ENCODE assay signal across 8 cellular contexts in genomic region chr3:72446406-72447058, GRCh38. TPM values are rescaled to one million over a fixed set of nuclear protein-coding genes. Genes with fewer than 3 reads are reported as not detected.
A peak's percentile ranks its signal among the peaks of the same experiment; 100 is the strongest.
DNase-seq lines count a peak whose midpoint lies in the region; ATAC-seq and TF ChIP-seq lines count a peak whose summit lies in the region.

RYBP (minus strand) TSS chr3:72446621.

- POLR2A ChIA-PET in GM10248 (lab: Yijun Ruan, JAX), result interaction anchor here (0.6 to 1.2 kb wide), 2 partner anchors 91 to 92 kb away, joined by 3 read pairs; no protein-coding TSS in a partner anchor
- POLR2A ChIA-PET in activated CD8-positive, alpha-beta memory T cell treated with anti-CD3 and anti-CD28 coated beads for 36 hours (lab: Charles Lee), result interaction anchor here (1.1 kb wide), 1 partner anchor 36 kb away, joined by 6 read pairs; no protein-coding TSS in a partner anchor

- in situ Hi-C loops in GM13976 (cut with MboI; ENCODE audit: low sequenced_read_pairs, unreplicated experiment), result no loop called here

- ATAC-seq in GM21786 (IDR thresholded peaks at IDR 0.05; ENCODE audit: unreplicated experiment), result peak; percentile 31

- no peak for DNase-seq in GM10248 (ENCODE audit: extremely low spot score)
- peak; percentile 18 for DNase-seq in LNCaP clone FGC (ENCODE audit: low read depth)
- peak; percentile 28 for DNase-seq in fibroblast of mammary gland (ENCODE audit: low read depth)
- no peak for DNase-seq in NK-92 treated with Interleukin-12 subunit alpha and Interleukin-12 subunit beta, amount 100 ng/mL, for 24 hours (lab: John Stamatoyannopoulos, UW)
- DNase-seq in GM13976 (ENCODE audit: low spot score), result no peak

- H3K27me3 ChIP-seq in neural cell (ENCODE audit: insufficient read depth, low read depth, low read length), result no peaks in the 10 kb centered on the region

- TF ChIP-seq RAD21 in neural cell (conservative IDR thresholded peaks at IDR 0.05), result peak; percentile 62

- no peak for TF ChIP-seq EP300 in neural cell (conservative IDR thresholded peaks at IDR 0.05; ENCODE audit: poor library complexity, severe bottlenecking)

- CTCF ChIA-PET in GM10248 (lab: Yijun Ruan, JAX), result interaction anchor here (0.9 to 1.6 kb wide), 4 partner anchors 10 to 219 kb away, joined by 3 to 7 read pairs (median 4); no protein-coding TSS in a partner anchor
- CTCF ChIA-PET in activated CD8-positive, alpha-beta memory T cell treated with anti-CD3 and anti-CD28 coated beads for 36 hours (lab: Charles Lee), result interaction anchor here (1.1 kb wide), 1 partner anchor 376 kb away, joined by 3 read pairs; no protein-coding TSS in a partner anchor

- H2AFZ ChIP-seq in neural cell (ENCODE audit: low read depth, low read length), result peak within 1 kb of the TSS; percentile 30

- no peaks in the 10 kb centered on the region for H3F3A ChIP-seq in neural cell (ENCODE audit: insufficient read depth, low read length, poor library complexity, severe bottlenecking)

- H3K9ac ChIP-seq in neural cell (ENCODE audit: low read length), result peak within 1 kb of the TSS; percentile 86

- peaks cover 52% of the 10 kb centered on the region for H3K79me2 ChIP-seq in neural cell (replicated peaks; ENCODE audit: insufficient read depth, low read length)

- peak within 1 kb of the TSS; percentile 82 for H3K27ac ChIP-seq in neural cell (ENCODE audit: low read length)

- H3K4me2 ChIP-seq in neural cell (ENCODE audit: low read length), result peak within 1 kb of the TSS; percentile 37

- no peaks in the 10 kb centered on the region for H3K9me3 ChIP-seq in neural cell (ENCODE audit: low read length)

- no peaks in the 10 kb centered on the region for H3K36me3 ChIP-seq in neural cell (ENCODE audit: insufficient read depth, low read length)

- H3K4me3 ChIP-seq in LNCaP clone FGC (ENCODE audit: low read depth, low read length), result peak within 1 kb of the TSS; percentile 80
- H3K4me3 ChIP-seq in fibroblast of mammary gland (ENCODE audit: control insufficient read depth, low read depth, low read length), result peak within 1 kb of the TSS; percentile 95
- peak within 1 kb of the TSS; percentile 80 for H3K4me3 ChIP-seq in neural cell (ENCODE audit: low read length)

- H3K9me2 ChIP-seq in neural cell (ENCODE audit: insufficient read depth, low read length), result no peaks in the 10 kb centered on the region

- peaks cover 31% of the 10 kb centered on the region for H4K20me1 ChIP-seq in neural cell (ENCODE audit: insufficient read depth)

- TF ChIP-seq CTCF in GM10248 (IDR thresholded peaks at IDR 0.05; ENCODE audit: control extremely low read depth, extremely low read depth, low read depth, missing control alignments) (peak; percentile 28), LNCaP clone FGC (IDR thresholded peaks at IDR 0.05; ENCODE audit: control insufficient read depth, extremely low read depth, insufficient read depth) (no peak; the same call in 1 of the 2 replicates), fibroblast of mammary gland (conservative IDR thresholded peaks at IDR 0.05; ENCODE audit: control insufficient read depth, insufficient read depth, low read depth, low read length) (no peak), neural cell (IDR thresholded peaks at IDR 0.05; ENCODE audit: poor library complexity, severe bottlenecking) (peak; percentile 24), GM13976 (IDR thresholded peaks at IDR 0.05; ENCODE audit: borderline replicate concordance, control extremely low read depth, extremely low read depth, insufficient read depth, missing control alignments) (no peak)

TF ChIP-seq in neural cell, 6 proteins besides CTCF, POLR2A, EP300 and RAD21:
- TF ChIP-seq MXI1 (conservative IDR thresholded peaks at IDR 0.05; ENCODE audit: poor library complexity, severe bottlenecking) (peak; percentile 30), EZH2 (IDR thresholded peaks at IDR 0.05; ENCODE audit: borderline replicate concordance, insufficient read depth, low read length, poor library complexity, severe bottlenecking) (no peak), TAF1 (IDR thresholded peaks at IDR 0.05; ENCODE audit: low read depth) (peak; percentile 38), POLR2AphosphoS5 (IDR thresholded peaks at IDR 0.05) (peak; percentile 29), SMC3 (conservative IDR thresholded peaks at IDR 0.05; ENCODE audit: poor library complexity) (peak; percentile 67), REST (IDR thresholded peaks at IDR 0.05; ENCODE audit: borderline replicate concordance) (peak; percentile 18)

RNA-seq across cellular contexts. Expression of gene RYBP, which starts in this region (rescaled TPM):
- 10 to 100 TPM; 27.5 to 27.9 TPM for total RNA-seq in activated CD8-positive, alpha-beta memory T cell treated with anti-CD3 and anti-CD28 coated beads for 36 hours
- polyA plus RNA-seq in neural cell, result 40.1 and 41.3 TPM in 2 replicates
- polyA minus RNA-seq in neural cell, result 54.8 and 68.8 TPM in 2 replicates

Comparison
In these comparisons a context has a peak if more than half of its experiments do, and no peak if none do; other contexts are left out.
1. DNase-seq: peak in LNCaP clone FGC (single experiment) and fibroblast of mammary gland (single experiment); none in GM10248 (single experiment), NK-92 treated with Interleukin-12 subunit alpha and Interleukin-12 subunit beta, amount 100 ng/mL, for 24 hours (single experiment) and GM13976 (single experiment).
2. CTCF ChIP-seq: peak in GM10248 (single experiment) and neural cell (single experiment); none in LNCaP clone FGC (single experiment), fibroblast of mammary gland (single experiment) and GM13976 (single experiment).
3. Peak in every context shown above with its lines, with median percentiles within 50 percentile points of each other: H3K4me3 ChIP-seq.